In the genomic region with DNA sequence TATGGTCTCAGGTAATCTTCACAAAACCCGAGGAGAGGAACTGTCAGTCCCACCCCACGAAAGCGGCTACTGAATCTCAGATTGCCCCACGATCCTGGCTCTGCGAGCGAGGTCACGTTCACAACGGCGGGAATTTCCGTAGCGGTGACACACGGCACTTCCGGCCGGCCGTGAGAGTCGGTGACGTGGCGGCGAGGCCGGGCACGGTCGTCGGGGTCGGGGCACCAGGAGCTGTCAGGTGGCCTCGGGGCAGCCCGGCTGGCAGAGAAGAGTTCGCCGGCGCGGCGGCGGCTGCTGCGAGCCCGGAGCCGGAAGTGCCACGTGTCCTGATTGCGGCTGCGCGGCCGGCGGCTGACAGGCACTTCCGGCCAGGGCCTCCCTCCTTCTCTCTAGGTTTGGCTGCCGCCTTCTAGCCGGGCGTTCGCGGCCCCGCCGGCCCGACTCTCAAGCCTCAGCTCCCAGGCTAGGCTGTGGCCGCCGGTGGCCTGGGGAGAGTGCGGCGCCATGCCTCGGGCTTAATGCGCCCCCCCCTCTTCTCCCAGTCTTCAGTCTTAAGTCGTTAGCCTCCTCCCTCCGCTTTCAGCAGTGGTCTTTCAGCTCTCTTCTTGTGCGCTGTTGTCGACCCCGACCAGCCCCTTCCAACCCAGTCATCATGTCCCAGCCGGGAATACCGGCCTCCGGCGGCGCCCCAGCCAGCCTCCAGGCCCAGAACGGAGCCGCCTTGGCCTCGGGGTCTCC, we compare ENCODE assay signal across 1 cellular context.
A peak's percentile ranks its signal among the peaks of the same experiment; 100 is the strongest.
TF ChIP-seq lines count a peak whose summit lies in the region.

A gene (plus strand): TSS at position 361 of the 738 bp plus-strand sequence. CDS start 292 bp downstream, at position 653.

TF ChIP-seq in HEK293, 187 proteins besides CTCF, POLR2A, EP300 and RAD21 (continued from another document and continues in another):
- TF ChIP-seq SP3 (tag by site-specific recombination; IDR thresholded peaks at IDR 0.05) (0 out of 2 replicates have a peak, but pooled peaks have one; percentile 9), ZNF2 (tag by site-specific recombination; IDR thresholded peaks at IDR 0.05) (peak; percentile 43; the same call in 1 of the 2 replicates), ZNF169 (tag by site-specific recombination; IDR thresholded peaks at IDR 0.05) (no peak), ZNF391 (tag by site-specific recombination; IDR thresholded peaks at IDR 0.05; ENCODE audit: borderline replicate concordance, low read depth) (no peak), ZFHX2 (tag by site-specific recombination; conservative IDR thresholded peaks at IDR 0.05) (no peak), ZNF311 (tag by site-specific recombination; IDR thresholded peaks at IDR 0.05; ENCODE audit: borderline replicate concordance) (no peak), KLF9 (tag by site-specific recombination; IDR thresholded peaks at IDR 0.05; ENCODE audit: low read depth) (no peak), ZNF501 (tag by site-specific recombination; IDR thresholded peaks at IDR 0.05) (peak; percentile 96), ZNF785 (tag by site-specific recombination; IDR thresholded peaks at IDR 0.05) (no peak), OSR2 (tag by site-specific recombination; IDR thresholded peaks at IDR 0.05) (peak; percentile 78), ZEB2 (tag by site-specific recombination; IDR thresholded peaks at IDR 0.05) (peak; percentile 87), ZBTB17 (tag by site-specific recombination; IDR thresholded peaks at IDR 0.05) (peak; percentile 98), ZNF76 (tag by site-specific recombination; IDR thresholded peaks at IDR 0.05; ENCODE audit: borderline replicate concordance, low read depth) (peak; percentile 49; the same call in 1 of the 2 replicates), ZNF341 (tag by site-specific recombination; IDR thresholded peaks at IDR 0.05; ENCODE audit: low read depth) (peak; percentile 65), ZNF24 (tag by site-specific recombination; IDR thresholded peaks at IDR 0.05) (peak; percentile 14; the same call in 1 of the 2 replicates), ZNF558 (tag by site-specific recombination; IDR thresholded peaks at IDR 0.05) (no peak), ZBTB21 (tag by site-specific recombination; IDR thresholded peaks at IDR 0.05) (peak; percentile 63; the same call in 1 of the 2 replicates), ZNF561 (tag by site-specific recombination; IDR thresholded peaks at IDR 0.05; ENCODE audit: borderline replicate concordance) (peak; percentile 90), ZNF560 (tag by site-specific recombination; IDR thresholded peaks at IDR 0.05; ENCODE audit: borderline replicate concordance) (no peak), ZBTB1 (tag by site-specific recombination; IDR thresholded peaks at IDR 0.05) (no peak), GFI1B (tag by site-specific recombination; IDR thresholded peaks at IDR 0.05) (no peak; the same call in none of the 2 replicates), SCRT1 (tag by site-specific recombination; IDR thresholded peaks at IDR 0.05; ENCODE audit: borderline replicate concordance) (no peak), HOXC10 (CRISPR knock-in tag; IDR thresholded peaks at IDR 0.05) (no peak), ZNF394 (tag by site-specific recombination; IDR thresholded peaks at IDR 0.05; ENCODE audit: borderline replicate concordance) (peak; percentile 47; the same call in 1 of the 2 replicates), ZNF623 (tag by site-specific recombination; IDR thresholded peaks at IDR 0.05) (no peak), ZNF10 (tag by site-specific recombination; IDR thresholded peaks at IDR 0.05) (peak; percentile 9; the same call in 1 of the 2 replicates), GLI4 (tag by site-specific recombination; IDR thresholded peaks at IDR 0.05) (no peak), ZFP3 (tag by site-specific recombination; IDR thresholded peaks at IDR 0.05; ENCODE audit: low read depth) (no peak), ZNF777 (tag by site-specific recombination; IDR thresholded peaks at IDR 0.05; ENCODE audit: borderline replicate concordance) (peak; percentile 90; the same call in 1 of the 2 replicates), GLIS1 (tag by site-specific recombination; IDR thresholded peaks at IDR 0.05) (peak; percentile 26; the same call in 1 of the 2 replicates), ZNF830 (tag by site-specific recombination; IDR thresholded peaks at IDR 0.05; ENCODE audit: low read depth) (no peak), BCL11B (tag by site-specific recombination; IDR thresholded peaks at IDR 0.05; ENCODE audit: low read depth) (peak; percentile 41; the same call in 1 of the 2 replicates), SP2 (tag by site-specific recombination; IDR thresholded peaks at IDR 0.05) (peak; percentile 76), WT1 (tag by site-specific recombination; IDR thresholded peaks at IDR 0.05) (0 out of 2 replicates have a peak, but pooled peaks have one; percentile 16), ZNF529 (tag by site-specific recombination; IDR thresholded peaks at IDR 0.05; ENCODE audit: insufficient replicate concordance) (no peak), BCL11A (tag by site-specific recombination; IDR thresholded peaks at IDR 0.05; ENCODE audit: low read depth) (peak; percentile 84; the same call in 1 of the 2 replicates)
- TF ChIP-seq, protein P1, sequence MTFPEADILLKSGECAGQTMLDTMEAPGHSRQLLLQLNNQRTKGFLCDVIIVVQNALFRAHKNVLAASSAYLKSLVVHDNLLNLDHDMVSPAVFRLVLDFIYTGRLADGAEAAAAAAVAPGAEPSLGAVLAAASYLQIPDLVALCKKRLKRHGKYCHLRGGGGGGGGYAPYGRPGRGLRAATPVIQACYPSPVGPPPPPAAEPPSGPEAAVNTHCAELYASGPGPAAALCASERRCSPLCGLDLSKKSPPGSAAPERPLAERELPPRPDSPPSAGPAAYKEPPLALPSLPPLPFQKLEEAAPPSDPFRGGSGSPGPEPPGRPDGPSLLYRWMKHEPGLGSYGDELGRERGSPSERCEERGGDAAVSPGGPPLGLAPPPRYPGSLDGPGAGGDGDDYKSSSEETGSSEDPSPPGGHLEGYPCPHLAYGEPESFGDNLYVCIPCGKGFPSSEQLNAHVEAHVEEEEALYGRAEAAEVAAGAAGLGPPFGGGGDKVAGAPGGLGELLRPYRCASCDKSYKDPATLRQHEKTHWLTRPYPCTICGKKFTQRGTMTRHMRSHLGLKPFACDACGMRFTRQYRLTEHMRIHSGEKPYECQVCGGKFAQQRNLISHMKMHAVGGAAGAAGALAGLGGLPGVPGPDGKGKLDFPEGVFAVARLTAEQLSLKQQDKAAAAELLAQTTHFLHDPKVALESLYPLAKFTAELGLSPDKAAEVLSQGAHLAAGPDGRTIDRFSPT (tag by site-specific recombination; IDR thresholded peaks at IDR 0.05) = peak; percentile 99
- TF ChIP-seq, protein P2, sequence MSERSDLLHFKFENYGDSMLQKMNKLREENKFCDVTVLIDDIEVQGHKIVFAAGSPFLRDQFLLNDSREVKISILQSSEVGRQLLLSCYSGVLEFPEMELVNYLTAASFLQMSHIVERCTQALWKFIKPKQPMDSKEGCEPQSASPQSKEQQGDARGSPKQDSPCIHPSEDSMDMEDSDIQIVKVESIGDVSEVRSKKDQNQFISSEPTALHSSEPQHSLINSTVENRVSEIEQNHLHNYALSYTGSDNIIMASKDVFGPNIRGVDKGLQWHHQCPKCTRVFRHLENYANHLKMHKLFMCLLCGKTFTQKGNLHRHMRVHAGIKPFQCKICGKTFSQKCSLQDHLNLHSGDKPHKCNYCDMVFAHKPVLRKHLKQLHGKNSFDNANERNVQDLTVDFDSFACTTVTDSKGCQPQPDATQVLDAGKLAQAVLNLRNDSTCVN (tag by site-specific recombination; optimal IDR thresholded peaks at IDR 0.05) = peak; percentile 91
- TF ChIP-seq, protein P3, sequence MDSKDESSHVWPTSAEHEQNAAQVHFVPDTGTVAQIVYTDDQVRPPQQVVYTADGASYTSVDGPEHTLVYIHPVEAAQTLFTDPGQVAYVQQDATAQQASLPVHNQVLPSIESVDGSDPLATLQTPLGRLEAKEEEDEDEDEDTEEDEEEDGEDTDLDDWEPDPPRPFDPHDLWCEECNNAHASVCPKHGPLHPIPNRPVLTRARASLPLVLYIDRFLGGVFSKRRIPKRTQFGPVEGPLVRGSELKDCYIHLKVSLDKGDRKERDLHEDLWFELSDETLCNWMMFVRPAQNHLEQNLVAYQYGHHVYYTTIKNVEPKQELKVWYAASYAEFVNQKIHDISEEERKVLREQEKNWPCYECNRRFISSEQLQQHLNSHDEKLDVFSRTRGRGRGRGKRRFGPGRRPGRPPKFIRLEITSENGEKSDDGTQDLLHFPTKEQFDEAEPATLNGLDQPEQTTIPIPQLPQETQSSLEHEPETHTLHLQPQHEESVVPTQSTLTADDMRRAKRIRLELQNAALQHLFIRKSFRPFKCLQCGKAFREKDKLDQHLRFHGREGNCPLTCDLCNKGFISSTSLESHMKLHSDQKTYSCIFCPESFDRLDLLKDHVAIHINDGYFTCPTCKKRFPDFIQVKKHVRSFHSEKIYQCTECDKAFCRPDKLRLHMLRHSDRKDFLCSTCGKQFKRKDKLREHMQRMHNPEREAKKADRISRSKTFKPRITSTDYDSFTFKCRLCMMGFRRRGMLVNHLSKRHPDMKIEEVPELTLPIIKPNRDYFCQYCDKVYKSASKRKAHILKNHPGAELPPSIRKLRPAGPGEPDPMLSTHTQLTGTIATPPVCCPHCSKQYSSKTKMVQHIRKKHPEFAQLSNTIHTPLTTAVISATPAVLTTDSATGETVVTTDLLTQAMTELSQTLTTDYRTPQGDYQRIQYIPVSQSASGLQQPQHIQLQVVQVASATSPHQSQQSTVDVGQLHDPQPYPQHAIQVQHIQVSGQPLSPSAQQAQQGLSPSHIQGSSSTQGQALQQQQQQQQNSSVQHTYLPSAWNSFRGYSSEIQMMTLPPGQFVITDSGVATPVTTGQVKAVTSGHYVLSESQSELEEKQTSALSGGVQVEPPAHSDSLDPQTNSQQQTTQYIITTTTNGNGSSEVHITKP (tag by site-specific recombination; IDR thresholded peaks at IDR 0.05) = peak; percentile 66
- TF ChIP-seq, protein P4, sequence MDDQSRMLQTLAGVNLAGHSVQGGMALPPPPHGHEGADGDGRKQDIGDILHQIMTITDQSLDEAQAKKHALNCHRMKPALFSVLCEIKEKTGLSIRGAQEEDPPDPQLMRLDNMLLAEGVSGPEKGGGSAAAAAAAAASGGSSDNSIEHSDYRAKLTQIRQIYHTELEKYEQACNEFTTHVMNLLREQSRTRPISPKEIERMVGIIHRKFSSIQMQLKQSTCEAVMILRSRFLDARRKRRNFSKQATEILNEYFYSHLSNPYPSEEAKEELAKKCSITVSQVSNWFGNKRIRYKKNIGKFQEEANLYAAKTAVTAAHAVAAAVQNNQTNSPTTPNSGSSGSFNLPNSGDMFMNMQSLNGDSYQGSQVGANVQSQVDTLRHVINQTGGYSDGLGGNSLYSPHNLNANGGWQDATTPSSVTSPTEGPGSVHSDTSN (CRISPR knock-in tag; IDR thresholded peaks at IDR 0.05) = peak; percentile 84; the same call in 1 of the 2 replicates
- TF ChIP-seq, protein P5, sequence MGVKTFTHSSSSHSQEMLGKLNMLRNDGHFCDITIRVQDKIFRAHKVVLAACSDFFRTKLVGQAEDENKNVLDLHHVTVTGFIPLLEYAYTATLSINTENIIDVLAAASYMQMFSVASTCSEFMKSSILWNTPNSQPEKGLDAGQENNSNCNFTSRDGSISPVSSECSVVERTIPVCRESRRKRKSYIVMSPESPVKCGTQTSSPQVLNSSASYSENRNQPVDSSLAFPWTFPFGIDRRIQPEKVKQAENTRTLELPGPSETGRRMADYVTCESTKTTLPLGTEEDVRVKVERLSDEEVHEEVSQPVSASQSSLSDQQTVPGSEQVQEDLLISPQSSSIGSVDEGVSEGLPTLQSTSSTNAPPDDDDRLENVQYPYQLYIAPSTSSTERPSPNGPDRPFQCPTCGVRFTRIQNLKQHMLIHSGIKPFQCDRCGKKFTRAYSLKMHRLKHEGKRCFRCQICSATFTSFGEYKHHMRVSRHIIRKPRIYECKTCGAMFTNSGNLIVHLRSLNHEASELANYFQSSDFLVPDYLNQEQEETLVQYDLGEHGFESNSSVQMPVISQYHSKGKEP (tag by site-specific recombination; IDR thresholded peaks at IDR 0.05) = no peak
- TF ChIP-seq, protein P6, sequence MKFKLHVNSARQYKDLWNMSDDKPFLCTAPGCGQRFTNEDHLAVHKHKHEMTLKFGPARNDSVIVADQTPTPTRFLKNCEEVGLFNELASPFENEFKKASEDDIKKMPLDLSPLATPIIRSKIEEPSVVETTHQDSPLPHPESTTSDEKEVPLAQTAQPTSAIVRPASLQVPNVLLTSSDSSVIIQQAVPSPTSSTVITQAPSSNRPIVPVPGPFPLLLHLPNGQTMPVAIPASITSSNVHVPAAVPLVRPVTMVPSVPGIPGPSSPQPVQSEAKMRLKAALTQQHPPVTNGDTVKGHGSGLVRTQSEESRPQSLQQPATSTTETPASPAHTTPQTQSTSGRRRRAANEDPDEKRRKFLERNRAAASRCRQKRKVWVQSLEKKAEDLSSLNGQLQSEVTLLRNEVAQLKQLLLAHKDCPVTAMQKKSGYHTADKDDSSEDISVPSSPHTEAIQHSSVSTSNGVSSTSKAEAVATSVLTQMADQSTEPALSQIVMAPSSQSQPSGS (tag by site-specific recombination; IDR thresholded peaks at IDR 0.05; ENCODE audit: low read depth) = 0 out of 2 replicates have a peak, but pooled peaks have one; percentile 12
- TF ChIP-seq, protein P7, sequence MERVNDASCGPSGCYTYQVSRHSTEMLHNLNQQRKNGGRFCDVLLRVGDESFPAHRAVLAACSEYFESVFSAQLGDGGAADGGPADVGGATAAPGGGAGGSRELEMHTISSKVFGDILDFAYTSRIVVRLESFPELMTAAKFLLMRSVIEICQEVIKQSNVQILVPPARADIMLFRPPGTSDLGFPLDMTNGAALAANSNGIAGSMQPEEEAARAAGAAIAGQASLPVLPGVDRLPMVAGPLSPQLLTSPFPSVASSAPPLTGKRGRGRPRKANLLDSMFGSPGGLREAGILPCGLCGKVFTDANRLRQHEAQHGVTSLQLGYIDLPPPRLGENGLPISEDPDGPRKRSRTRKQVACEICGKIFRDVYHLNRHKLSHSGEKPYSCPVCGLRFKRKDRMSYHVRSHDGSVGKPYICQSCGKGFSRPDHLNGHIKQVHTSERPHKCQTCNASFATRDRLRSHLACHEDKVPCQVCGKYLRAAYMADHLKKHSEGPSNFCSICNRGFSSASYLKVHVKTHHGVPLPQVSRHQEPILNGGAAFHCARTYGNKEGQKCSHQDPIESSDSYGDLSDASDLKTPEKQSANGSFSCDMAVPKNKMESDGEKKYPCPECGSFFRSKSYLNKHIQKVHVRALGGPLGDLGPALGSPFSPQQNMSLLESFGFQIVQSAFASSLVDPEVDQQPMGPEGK (tag by site-specific recombination; IDR thresholded peaks at IDR 0.05) = peak; percentile 35; the same call in 1 of the 2 replicates
